In the genomic region with DNA sequence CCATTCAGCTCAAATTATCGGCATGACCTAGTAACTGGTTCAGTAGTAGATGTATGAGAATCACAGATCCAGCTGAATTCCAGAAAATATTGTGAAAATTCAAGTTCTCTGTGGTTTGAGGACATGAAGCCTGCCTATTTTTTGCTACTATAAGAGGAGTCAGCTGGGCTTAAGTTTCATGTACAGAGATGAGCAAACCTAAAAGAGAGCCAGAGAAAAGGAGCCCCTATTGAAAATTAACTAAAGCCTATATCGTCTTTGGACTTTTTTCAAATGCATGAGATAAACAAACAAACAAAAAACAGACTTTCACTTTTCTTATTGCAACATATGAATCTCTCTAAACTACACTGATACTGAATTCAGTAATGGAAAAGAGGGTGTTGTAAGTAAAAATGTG, we compare ENCODE assay signal across 20 cellular contexts.
DNase-seq lines count a peak whose midpoint lies in the region; ATAC-seq and TF ChIP-seq lines count a peak whose summit lies in the region.
"Had no signal": no experiment of that assay in that cellular context is flagged by ENCODE, and none has a peak within 500 bp of the region (broad histone marks: within the 10 kb centered on the region; RNA-seq: fewer than 3 reads in every experiment).

No MANE protein-coding gene starts in this region.

- no peak for TF ChIP-seq POLR2A in ovary (IDR thresholded peaks at IDR 0.05)

- H3K9me3 ChIP-seq in left ventricle myocardium inferior (replicated peaks) = no peaks in the 10 kb centered on the region
- no peaks in the 10 kb centered on the region for H3K9me3 ChIP-seq in right atrium auricular region
- no peaks in the 10 kb centered on the region for H3K9me3 ChIP-seq in ovary
- H3K9me3 ChIP-seq: SJSA1 had no signal

- H3K36me3 Mint-ChIP-seq in effector memory CD8-positive, alpha-beta T cell (ENCODE audit: insufficient read depth) = no peaks in the 10 kb centered on the region

- H3K27me3 ChIP-seq in left ventricle myocardium inferior (ENCODE audit: low read depth) (no peaks in the 10 kb centered on the region), right atrium auricular region (no peaks in the 10 kb centered on the region), ovary (no peaks in the 10 kb centered on the region)
- H3K27me3 ChIP-seq: SJSA1 had no signal

- TF ChIP-seq EP300 in ovary (IDR thresholded peaks at IDR 0.05) = no peak

- DNase-seq in left ventricle myocardium inferior = no peak
- no peak for DNase-seq in right atrium auricular region (ENCODE audit: low spot score)
- DNase-seq in ovary = no peak
- DNase-seq in effector memory CD8-positive, alpha-beta T cell = no peak
- no peak for DNase-seq in T-helper 9 cell
- DNase-seq: HFFc6, NCI-H1436 treated with DMSO at 0.1 percent for 48 hours, NCI-H2081 treated with DMSO at 0.1 percent for 48 hours, NCI-H345, NCI-H526 treated with DMSO at 0.1 percent for 48 hours, OCI-M1, SW 1271, T1000 had no signal

- TF ChIP-seq CTCF in left ventricle myocardium inferior (IDR thresholded peaks at IDR 0.05; ENCODE audit: borderline replicate concordance) (no peak), right atrium auricular region (IDR thresholded peaks at IDR 0.05) (no peak), ovary (IDR thresholded peaks at IDR 0.05) (no peak)

- ATAC-seq in GM21447 (IDR thresholded peaks at IDR 0.05; ENCODE audit: unreplicated experiment) = peak; percentile 39
- peak; percentile 34 for ATAC-seq in HG02981 (IDR thresholded peaks at IDR 0.05; ENCODE audit: unreplicated experiment)
- ATAC-seq in effector memory CD8-positive, alpha-beta T cell (replicated peaks) = no peak
- ATAC-seq in HG03159 (IDR thresholded peaks at IDR 0.05; ENCODE audit: unreplicated experiment) = no peak

- intact Hi-C loops in left ventricle myocardium inferior (cut with micrococcal nuclease) (no loop called here), ovary (cut with DNase I) (no loop called here)

- peaks cover 0 to 4% of the 10 kb centered on the region in 2 donors for H3K4me1 Mint-ChIP-seq in effector memory CD8-positive, alpha-beta T cell (ENCODE audit: low read depth in 2 of 2)

- WGBS in ovary, 3 donors = 42 to 80% (median 56%) methylated on average over 2 of the region's 2 CpGs

- H3K9me3 Mint-ChIP-seq in effector memory CD8-positive, alpha-beta T cell = no peaks in the 10 kb centered on the region

- H3K27me3 Mint-ChIP-seq in effector memory CD8-positive, alpha-beta T cell = no peaks in the 10 kb centered on the region

- H3K36me3 ChIP-seq in left ventricle myocardium inferior = no peaks in the 10 kb centered on the region
- H3K36me3 ChIP-seq in right atrium auricular region = no peaks in the 10 kb centered on the region
- no peaks in the 10 kb centered on the region for H3K36me3 ChIP-seq in ovary
- H3K36me3 ChIP-seq: SJSA1 had no signal

- H3K4me3 Mint-ChIP-seq in effector memory CD8-positive, alpha-beta T cell = no peak overlapping the region
- H3K4me3 Mint-ChIP-seq: HFFc6 had no signal

- H3K4me3 ChIP-seq in left ventricle myocardium inferior (no peak overlapping the region), right atrium auricular region (no peak overlapping the region), ovary (no peak overlapping the region)
- H3K4me3 ChIP-seq: SJSA1 had no signal

- H3K4me1 ChIP-seq in left ventricle myocardium inferior = peaks cover 53% of the 10 kb centered on the region
- peaks cover 0 to 5% of the 10 kb centered on the region in 2 donors for H3K4me1 ChIP-seq in right atrium auricular region
- H3K4me1 ChIP-seq in ovary (ENCODE audit: insufficient read depth) = no peaks in the 10 kb centered on the region
- H3K4me1 ChIP-seq: SJSA1 had no signal

- H3K27ac ChIP-seq in left ventricle myocardium inferior (replicated peaks) = peak overlapping the region; percentile 9
- no peak overlapping the region for H3K27ac ChIP-seq in right atrium auricular region
- no peak overlapping the region for H3K27ac ChIP-seq in ovary
- H3K27ac ChIP-seq: 22Rv1, C4-2B, RWPE1, SJSA1 had no signal

- no peak overlapping the region for H3K27ac Mint-ChIP-seq in effector memory CD8-positive, alpha-beta T cell
- H3K27ac Mint-ChIP-seq: HFFc6 had no signal

Comparison
In these comparisons a context has a peak if more than half of its experiments do, and no peak if none do; other contexts are left out.
1. ATAC-seq: peak in GM21447 (single experiment) and HG02981 (single experiment); none in effector memory CD8-positive, alpha-beta T cell (single experiment) and HG03159 (single experiment).